In the genomic region with DNA sequence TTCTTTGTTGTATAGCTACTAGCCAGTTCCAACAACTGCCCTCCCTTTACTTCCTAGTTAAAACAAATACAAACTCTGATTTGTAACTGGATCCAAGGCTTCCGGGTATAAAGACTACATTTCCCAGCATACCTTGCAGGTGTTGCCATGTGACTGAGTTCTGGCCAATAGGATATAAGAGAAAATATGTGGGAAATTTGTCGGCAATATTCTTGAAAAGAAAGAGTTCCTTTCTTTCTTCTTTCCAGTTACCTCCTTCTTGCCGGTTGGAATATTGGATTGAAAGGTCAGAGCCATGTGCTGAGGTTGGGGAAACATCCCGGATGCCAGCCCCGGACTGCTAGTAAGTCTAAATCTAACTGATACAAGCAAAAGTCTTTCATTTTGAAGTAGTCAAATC, we compare ENCODE assay signal across 8 cellular contexts. TPM values are rescaled to one million over a fixed set of nuclear protein-coding genes. Genes with fewer than 3 reads are reported as not detected.
DNase-seq lines count a peak whose midpoint lies in the region; ATAC-seq, FAIRE-seq and TF ChIP-seq lines count a peak whose summit lies in the region.

No MANE protein-coding gene starts in this region.

- H3K9me3 ChIP-seq in thymus (ENCODE audit: control insufficient read depth) = no peaks in the 10 kb centered on the region

- H3K36me3 ChIP-seq in thymus (ENCODE audit: control insufficient read depth, insufficient read depth) = no peaks in the 10 kb centered on the region

- peak; percentile 97 for FAIRE-seq in islet of Langerhans (lab: Jason Lieb, UNC)

- no peak overlapping the region for H3K27ac ChIP-seq in thymus (ENCODE audit: low read depth)

- WGBS in thymus = 37% methylated on average over 5 of the region's 5 CpGs

- no peaks in the 10 kb centered on the region for H3K4me1 ChIP-seq in thymus (ENCODE audit: control insufficient read depth, insufficient read depth, low read length)

- no peak for ATAC-seq in HG02938 (IDR thresholded peaks at IDR 0.05; ENCODE audit: unreplicated experiment)

- H3K4me3 ChIP-seq in astrocyte of the spinal cord (ENCODE audit: low read depth, low read length) (peak overlapping the region; percentile 41), thymus (ENCODE audit: low read length) (peak overlapping the region; percentile 40)

- DNase-seq in stimulated activated naive CD4-positive, alpha-beta T cell (lab: John Stamatoyannopoulos, UW) = peak in 5 of 6 experiments; percentile 11 to 40 (median 16)
- no peak for DNase-seq in stimulated activated naive CD4-positive, alpha-beta T cell treated with Interleukin-2 at 50 U/mL for 16 hours (lab: John Stamatoyannopoulos, UW)
- DNase-seq in NCI-H526 treated with DMSO at 0.1 percent for 48 hours (lab: John Stamatoyannopoulos, UW) (peak; percentile 58), astrocyte of the spinal cord (ENCODE audit: low read depth, low spot score) (peak; percentile 65), islet precursor cell (no peak)

- TF ChIP-seq CTCF in astrocyte of the spinal cord (IDR thresholded peaks at IDR 0.05; ENCODE audit: low read depth, low read length) = no peak

- in situ Hi-C loops in astrocyte of the spinal cord (cut with HindIII; ENCODE audit: low sequenced_read_pairs) = no loop called here

- no peaks in the 10 kb centered on the region for H3K27me3 ChIP-seq in thymus (ENCODE audit: control insufficient read depth, insufficient read depth)

RNA-seq across cellular contexts. Expression of gene ZBTB40, which starts 23.0 kb away (rescaled TPM):
- polyA plus RNA-seq in thymus = 8.4 TPM

Comparison
In these comparisons a context has a peak if more than half of its experiments do, and no peak if none do; other contexts are left out.
1. DNase-seq: peak in stimulated activated naive CD4-positive, alpha-beta T cell (5 of 6), NCI-H526 treated with DMSO at 0.1 percent for 48 hours (single experiment) and astrocyte of the spinal cord (single experiment); none in stimulated activated naive CD4-positive, alpha-beta T cell treated with Interleukin-2 at 50 U/mL for 16 hours (single experiment) and islet precursor cell (single experiment).